Comparison of ENCODE assay signal across 8 cellular contexts in the genomic region with DNA sequence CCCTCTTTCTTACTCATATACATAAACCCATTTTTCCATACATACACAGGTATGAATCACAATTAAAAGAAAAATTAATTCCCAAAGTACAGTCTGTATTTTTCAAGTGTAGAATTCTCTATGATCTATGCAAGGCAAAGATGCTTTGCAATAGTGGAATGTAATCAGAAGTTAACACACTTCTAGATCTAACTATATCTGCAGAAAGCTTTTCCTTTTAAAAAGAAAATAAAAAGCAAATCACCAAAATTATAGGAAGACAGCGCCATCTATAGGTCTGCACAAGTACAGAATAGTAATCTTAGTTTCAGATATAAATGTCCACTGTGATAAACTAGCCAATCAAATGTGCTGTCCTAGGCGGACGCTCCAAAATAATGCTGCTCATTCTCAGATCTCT. TPM values are rescaled to one million over a fixed set of nuclear protein-coding genes. Genes with fewer than 3 reads are reported as not detected.
A peak's percentile ranks its signal among the peaks of the same experiment; 100 is the strongest.
DNase-seq lines count a peak whose midpoint lies in the region; ATAC-seq and TF ChIP-seq lines count a peak whose summit lies in the region.

No MANE protein-coding gene starts in this region.

- no peak overlapping the region for H3K4me3 Mint-ChIP-seq in activated T-cell treated with anti-CD3 and anti-CD28 coated beads, Interleukin-2, amount 50 U/mL, for 24 hours

- peaks cover 16% of the 10 kb centered on the region for H3K9me3 Mint-ChIP-seq in activated T-cell treated with anti-CD3 and anti-CD28 coated beads, Interleukin-2, amount 50 U/mL, for 24 hours

- no peak for ATAC-seq in HG03045 (IDR thresholded peaks at IDR 0.05; ENCODE audit: unreplicated experiment)

- no peaks in the 10 kb centered on the region for H3K27me3 ChIP-seq in SJCRH30

- no peak overlapping the region for H3K27ac Mint-ChIP-seq in activated T-cell treated with anti-CD3 and anti-CD28 coated beads, Interleukin-2, amount 50 U/mL, for 24 hours

- TF ChIP-seq CTCF in GM10266 (IDR thresholded peaks at IDR 0.05; ENCODE audit: control insufficient read depth, insufficient read depth, low read depth, missing control alignments) = peak; percentile 41

- peaks cover 20% of the 10 kb centered on the region for H3K4me1 ChIP-seq in SJCRH30

- no peaks in the 10 kb centered on the region for H3K36me3 ChIP-seq in SJCRH30

- no peak overlapping the region for H3K27ac ChIP-seq in SJCRH30

- no peaks in the 10 kb centered on the region for H3K36me3 Mint-ChIP-seq in activated T-cell treated with anti-CD3 and anti-CD28 coated beads, Interleukin-2, amount 50 U/mL, for 24 hours (ENCODE audit: low read depth)

- DNase-seq in GM10266 (ENCODE audit: extremely low spot score) (peak; percentile 12), NAMALWA (ENCODE audit: low spot score) (peak; percentile 37), SJCRH30 (peak; percentile 4 to 65), fibroblast of the conjunctiva (ENCODE audit: low read depth) (peak; percentile 27), superior temporal gyrus (ENCODE audit: extremely low spot score) (peak; percentile 83), NCI-H226 (no peak)
- DNase-seq in activated T-cell treated with anti-CD3 and anti-CD28 coated beads, Interleukin-2, amount 50 U/mL, for 24 hours = no peak

- H3K27me3 Mint-ChIP-seq in activated T-cell treated with anti-CD3 and anti-CD28 coated beads, Interleukin-2, amount 50 U/mL, for 24 hours = no peaks in the 10 kb centered on the region

- no peaks in the 10 kb centered on the region for H3K4me1 Mint-ChIP-seq in activated T-cell treated with anti-CD3 and anti-CD28 coated beads, Interleukin-2, amount 50 U/mL, for 24 hours (ENCODE audit: low read depth)

- no peaks in the 10 kb centered on the region for H3K9me3 ChIP-seq in SJCRH30 (replicated peaks)

- no peak overlapping the region for H3K4me3 ChIP-seq in SJCRH30

RNA-seq across cellular contexts. Expression of a gene that starts 22.0 kb away (rescaled TPM):
- total RNA-seq in SJCRH30 (2014; rRNA removed; shearing (Covaris generic)) = 0.45 and 1.0 TPM in 2 replicates

RNA-seq across cellular contexts. Expression of a gene that starts 47.3 kb away (rescaled TPM):
- total RNA-seq in SJCRH30 (2014; rRNA removed; shearing (Covaris generic)) = 10.6 and 11.1 TPM in 2 replicates

Comparison
In these comparisons a context has a peak if more than half of its experiments do, and no peak if none do; other contexts are left out.
1. DNase-seq: peak in GM10266 (single experiment), NAMALWA (single experiment), SJCRH30 (2 of 2), fibroblast of the conjunctiva (single experiment) and superior temporal gyrus (single experiment); none in activated T-cell treated with anti-CD3 and anti-CD28 coated beads, Interleukin-2, amount 50 U/mL, for 24 hours (single experiment) and NCI-H226 (single experiment).